In genomic region chr6:130524552-130524951, GRCh38 we compare ENCODE assay signal across 14 cellular contexts.
DNase-seq lines count a peak whose midpoint lies in the region; ATAC-seq and TF ChIP-seq lines count a peak whose summit lies in the region.
"Had no signal": no experiment of that assay in that cellular context is flagged by ENCODE, and none has a peak within 500 bp of the region (broad histone marks: within the 10 kb centered on the region; RNA-seq: fewer than 3 reads in every experiment).

No MANE protein-coding gene starts in this region.

- in situ Hi-C loops in GM13976 (cut with MboI; ENCODE audit: low sequenced_read_pairs, unreplicated experiment): no loop called here

- POLR2A ChIA-PET in WTC11 (lab: Charles Lee): no interaction called here

- peaks cover 9% of the 10 kb centered on the region for H3K9me3 Mint-ChIP-seq in activated naive CD4-positive, alpha-beta T cell treated with anti-CD3 and anti-CD28 coated beads for 36 hours
- H3K9me3 Mint-ChIP-seq in WTC11: no peaks in the 10 kb centered on the region
- H3K9me3 Mint-ChIP-seq in stimulated activated effector memory CD8-positive, alpha-beta T cell treated with anti-CD3 and anti-CD28 coated beads, Interleukin-12 subunit alpha, Interleukin-12 subunit beta, amount 100 ng/mL, for 72 hours: peaks cover 4% of the 10 kb centered on the region

- peak; percentile 38 for DNase-seq in activated naive CD4-positive, alpha-beta T cell treated with anti-CD3 and anti-CD28 coated beads for 36 hours
- DNase-seq in activated naive CD4-positive, alpha-beta T cell treated with anti-CD3 and anti-CD28 coated beads, Interleukin-2, amount 50 U/mL, for 16 hours: no peak
- DNase-seq in WTC11 (ENCODE audit: low spot score) (no peak), GM13976 (ENCODE audit: low spot score) (no peak)
- no peak for DNase-seq in stimulated activated effector memory CD8-positive, alpha-beta T cell treated with anti-CD3 and anti-CD28 coated beads, Interleukin-12 subunit alpha, Interleukin-12 subunit beta, amount 100 ng/mL, for 72 hours (ENCODE audit: low spot score in 2 of 2)
- no peak for DNase-seq in stimulated activated CD4-positive, alpha-beta T cell treated with anti-CD3 and anti-CD28 coated beads, Interleukin-12 subunit alpha, Interleukin-12 subunit beta, amount 100 ng/mL, for 4 hours
- DNase-seq: HCEC 1CT, islet precursor cell, NCI-H1436 treated with DMSO at 0.1 percent for 48 hours, NCI-H524 treated with DMSO at 0.1 percent for 48 hours, small intestine had no signal

- no peaks in the 10 kb centered on the region for H3K36me3 Mint-ChIP-seq in activated naive CD4-positive, alpha-beta T cell treated with anti-CD3 and anti-CD28 coated beads for 36 hours (ENCODE audit: low read depth)
- no peaks in the 10 kb centered on the region for H3K36me3 Mint-ChIP-seq in WTC11
- no peaks in the 10 kb centered on the region for H3K36me3 Mint-ChIP-seq in stimulated activated effector memory CD8-positive, alpha-beta T cell treated with anti-CD3 and anti-CD28 coated beads, Interleukin-12 subunit alpha, Interleukin-12 subunit beta, amount 100 ng/mL, for 72 hours

- CTCF ChIA-PET in activated naive CD4-positive, alpha-beta T cell treated with anti-CD3 and anti-CD28 coated beads for 36 hours (lab: Charles Lee): interaction anchor here (0.9 kb wide), 1 partner anchor 63 kb away, joined by 3 read pairs; no protein-coding TSS in a partner anchor
- CTCF ChIA-PET in WTC11 (lab: Charles Lee): no interaction called here

- H3K27me3 Mint-ChIP-seq in activated naive CD4-positive, alpha-beta T cell treated with anti-CD3 and anti-CD28 coated beads for 36 hours (ENCODE audit: low read depth): no peaks in the 10 kb centered on the region
- H3K27me3 Mint-ChIP-seq in WTC11 (ENCODE audit: low read depth): no peaks in the 10 kb centered on the region

- no peak for TF ChIP-seq CTCF in WTC11 (IDR thresholded peaks at IDR 0.05)
- no peak for TF ChIP-seq CTCF in GM13976 (IDR thresholded peaks at IDR 0.05; ENCODE audit: borderline replicate concordance, control extremely low read depth, extremely low read depth, insufficient read depth, missing control alignments)

- peak; percentile 36 for ATAC-seq in HG02610 (IDR thresholded peaks at IDR 0.05; ENCODE audit: unreplicated experiment)
- ATAC-seq in WTC11: peak; percentile 71
- peak; percentile 26 for ATAC-seq in stimulated activated effector memory CD8-positive, alpha-beta T cell treated with anti-CD3 and anti-CD28 coated beads, Interleukin-12 subunit alpha, Interleukin-12 subunit beta, amount 100 ng/mL, for 72 hours
- no peak for ATAC-seq in HG03571 (IDR thresholded peaks at IDR 0.05; ENCODE audit: unreplicated experiment)
- ATAC-seq: Panc1 had no signal

- H3K4me3 Mint-ChIP-seq in activated naive CD4-positive, alpha-beta T cell treated with anti-CD3 and anti-CD28 coated beads for 36 hours: no peak overlapping the region
- no peak overlapping the region for H3K4me3 Mint-ChIP-seq in WTC11
- H3K4me3 Mint-ChIP-seq in stimulated activated effector memory CD8-positive, alpha-beta T cell treated with anti-CD3 and anti-CD28 coated beads, Interleukin-12 subunit alpha, Interleukin-12 subunit beta, amount 100 ng/mL, for 72 hours: no peak overlapping the region

- H3K27ac Mint-ChIP-seq in activated naive CD4-positive, alpha-beta T cell treated with anti-CD3 and anti-CD28 coated beads for 36 hours: no peak overlapping the region
- no peak overlapping the region for H3K27ac Mint-ChIP-seq in WTC11
- H3K27ac Mint-ChIP-seq in stimulated activated effector memory CD8-positive, alpha-beta T cell treated with anti-CD3 and anti-CD28 coated beads, Interleukin-12 subunit alpha, Interleukin-12 subunit beta, amount 100 ng/mL, for 72 hours: peak overlapping the region; percentile 73

- peaks cover 31% of the 10 kb centered on the region for H3K4me1 Mint-ChIP-seq in activated naive CD4-positive, alpha-beta T cell treated with anti-CD3 and anti-CD28 coated beads for 36 hours (ENCODE audit: low read depth)
- no peaks in the 10 kb centered on the region for H3K4me1 Mint-ChIP-seq in WTC11
- H3K4me1 Mint-ChIP-seq in stimulated activated effector memory CD8-positive, alpha-beta T cell treated with anti-CD3 and anti-CD28 coated beads, Interleukin-12 subunit alpha, Interleukin-12 subunit beta, amount 100 ng/mL, for 72 hours: peaks cover 30% of the 10 kb centered on the region

- intact Hi-C loops in activated naive CD4-positive, alpha-beta T cell treated with anti-CD3 and anti-CD28 coated beads for 36 hours (cut with micrococcal nuclease): no loop called here

TF ChIP-seq in WTC11, 78 proteins besides CTCF, POLR2A, EP300 and RAD21:
- TF ChIP-seq HMGA2 (CRISPR knock-in tag; IDR thresholded peaks at IDR 0.05) (no peak), HMGXB4 (CRISPR knock-in tag; IDR thresholded peaks at IDR 0.05) (no peak), ZNF671 (CRISPR knock-in tag; IDR thresholded peaks at IDR 0.05) (no peak), CBFB (CRISPR knock-in tag; IDR thresholded peaks at IDR 0.05; ENCODE audit: low read depth) (no peak), ATF3 (CRISPR knock-in tag; conservative IDR thresholded peaks at IDR 0.05) (no peak), ZNF232 (CRISPR knock-in tag; IDR thresholded peaks at IDR 0.05) (no peak), IRF1 (CRISPR knock-in tag; IDR thresholded peaks at IDR 0.05) (no peak), NFYB (CRISPR knock-in tag; conservative IDR thresholded peaks at IDR 0.05; ENCODE audit: low read depth) (no peak), OVOL2 (CRISPR knock-in tag; IDR thresholded peaks at IDR 0.05; ENCODE audit: borderline replicate concordance) (no peak)
TF ChIP-seq in WTC11: peak in this region for 0.
